In genomic region chr6:154932562-154933027, GRCh38 we compare ENCODE assay signal across 11 cellular contexts.
A peak's percentile ranks its signal among the peaks of the same experiment; 100 is the strongest.
DNase-seq lines count a peak whose midpoint lies in the region; ATAC-seq, FAIRE-seq and TF ChIP-seq lines count a peak whose summit lies in the region.
"Had no signal": no experiment of that assay in that cellular context is flagged by ENCODE, and none has a peak within 500 bp of the region (broad histone marks: within the 10 kb centered on the region; RNA-seq: fewer than 3 reads in every experiment).

No MANE protein-coding gene starts in this region.

- POLR2A ChIA-PET in MCF 10A (lab: Yijun Ruan, JAX) = interaction anchor here (0.8 to 6.7 kb wide), 5 partner anchors 94 to 257 kb away, joined by 3 to 40 read pairs (median 3); no protein-coding TSS in a partner anchor
- POLR2A ChIA-PET in activated CD4-positive, alpha-beta T cell treated with anti-CD3 and anti-CD28 coated beads for 36 hours (lab: Charles Lee) = no interaction called here

- DNase-seq in MCF 10A (ENCODE audit: unreplicated experiment) = peak; percentile 74
- no peak for DNase-seq in breast epithelium (ENCODE audit: low spot score in 2 of 2)
- DNase-seq in fibroblast of villous mesenchyme (ENCODE audit: low read depth) = peak; percentile 89
- DNase-seq in urothelium cell line (ENCODE audit: low spot score) = peak; percentile 86
- no peak for DNase-seq in activated CD4-positive, alpha-beta T cell treated with anti-CD3 and anti-CD28 coated beads for 36 hours
- DNase-seq: activated CD4-positive, alpha-beta memory T cell treated with anti-CD3 and anti-CD28 coated beads for 36 hours; aorta had no signal

- no peak for FAIRE-seq in urothelium cell line (lab: Jason Lieb, UNC)

- intact Hi-C loops in MCF 10A (cut with micrococcal nuclease) (no loop called here), breast epithelium (cut with DNase I; ENCODE audit: low total_unique reads) (no loop called here)
- intact Hi-C loops in activated CD4-positive, alpha-beta T cell treated with anti-CD3 and anti-CD28 coated beads for 36 hours (cut with DNase I, micrococcal nuclease) = no loop called here

- peak overlapping the region; percentile 71 for H3K27ac Mint-ChIP-seq in MCF 10A (ENCODE audit: low read depth, unreplicated experiment)
- H3K27ac Mint-ChIP-seq in activated CD4-positive, alpha-beta T cell treated with anti-CD3 and anti-CD28 coated beads for 36 hours = no peak overlapping the region
- H3K27ac Mint-ChIP-seq: activated CD4-positive, alpha-beta memory T cell treated with anti-CD3 and anti-CD28 coated beads for 36 hours had no signal

- CTCF ChIA-PET in MCF 10A (lab: Yijun Ruan, JAX) = interaction anchor here (1.5 to 6.9 kb wide), 3 partner anchors 239 to 316 kb away, joined by 8 to 93 read pairs (median 61); no protein-coding TSS in a partner anchor
- CTCF ChIA-PET in activated CD4-positive, alpha-beta T cell treated with anti-CD3 and anti-CD28 coated beads for 36 hours (lab: Charles Lee) = interaction anchor here (0.5 to 1.6 kb wide), 2 partner anchors 11 to 15 kb away, joined by 3 to 6 read pairs; no protein-coding TSS in a partner anchor

- ATAC-seq in SK-N-SH treated with all-trans-retinoic acid at 6 μM for 48 hours (peak; percentile 85), HG03039 (IDR thresholded peaks at IDR 0.05; ENCODE audit: unreplicated experiment) (no peak), GM21447 (IDR thresholded peaks at IDR 0.05; ENCODE audit: unreplicated experiment) (no peak)
- no peak for ATAC-seq in activated CD4-positive, alpha-beta T cell treated with anti-CD3 and anti-CD28 coated beads for 36 hours

- peaks cover 24% of the 10 kb centered on the region for H3K4me1 Mint-ChIP-seq in MCF 10A (ENCODE audit: insufficient read depth, unreplicated experiment)
- peaks cover 12% of the 10 kb centered on the region for H3K4me1 Mint-ChIP-seq in activated CD4-positive, alpha-beta T cell treated with anti-CD3 and anti-CD28 coated beads for 36 hours

- BruUV-seq in MCF 10A (replicated peaks; lab: Mats Ljungman, UMichigan) = no TSS peak

- H3K27me3 ChIP-seq in breast epithelium = no peaks in the 10 kb centered on the region

- H3K27me3 Mint-ChIP-seq in MCF 10A (ENCODE audit: insufficient read depth, unreplicated experiment) = no peaks in the 10 kb centered on the region
- H3K27me3 Mint-ChIP-seq in activated CD4-positive, alpha-beta T cell treated with anti-CD3 and anti-CD28 coated beads for 36 hours = no peaks in the 10 kb centered on the region
- H3K27me3 Mint-ChIP-seq: activated CD4-positive, alpha-beta memory T cell treated with anti-CD3 and anti-CD28 coated beads for 36 hours had no signal

- H3K36me3 Mint-ChIP-seq in MCF 10A (ENCODE audit: insufficient read depth, unreplicated experiment) = no peaks in the 10 kb centered on the region
- no peaks in the 10 kb centered on the region for H3K36me3 Mint-ChIP-seq in activated CD4-positive, alpha-beta T cell treated with anti-CD3 and anti-CD28 coated beads for 36 hours (ENCODE audit: low read depth)
- H3K36me3 Mint-ChIP-seq: activated CD4-positive, alpha-beta memory T cell treated with anti-CD3 and anti-CD28 coated beads for 36 hours had no signal

- peaks cover 7 to 9% of the 10 kb centered on the region in 2 donors for H3K4me1 ChIP-seq in breast epithelium

- TF ChIP-seq CTCF in MCF 10A (IDR thresholded peaks at IDR 0.05; ENCODE audit: unreplicated experiment) (no peak), breast epithelium (IDR thresholded peaks at IDR 0.05) (no peak), fibroblast of villous mesenchyme (IDR thresholded peaks at IDR 0.05; ENCODE audit: insufficient read depth, low read depth, low read length) (no peak)

- TF ChIP-seq POLR2A in breast epithelium (IDR thresholded peaks at IDR 0.05) = no peak

- H3K4me3 ChIP-seq in breast epithelium = no peak overlapping the region
- H3K4me3 ChIP-seq in fibroblast of villous mesenchyme (ENCODE audit: low read depth, low read length) = peak overlapping the region; percentile 22

- no peaks in the 10 kb centered on the region for H3K9me3 Mint-ChIP-seq in MCF 10A (ENCODE audit: unreplicated experiment)
- no peaks in the 10 kb centered on the region for H3K9me3 Mint-ChIP-seq in activated CD4-positive, alpha-beta T cell treated with anti-CD3 and anti-CD28 coated beads for 36 hours (ENCODE audit: low read depth)
- H3K9me3 Mint-ChIP-seq: activated CD4-positive, alpha-beta memory T cell treated with anti-CD3 and anti-CD28 coated beads for 36 hours had no signal

- no peaks in the 10 kb centered on the region for H3K36me3 ChIP-seq in breast epithelium

- no peaks in the 10 kb centered on the region for H3K9me3 ChIP-seq in breast epithelium

- H3K27ac ChIP-seq in breast epithelium = peak overlapping the region in 1 of 2 donors; percentile 26
- H3K27ac ChIP-seq: 22Rv1 had no signal

- no peak overlapping the region for H3K4me3 Mint-ChIP-seq in MCF 10A (ENCODE audit: unreplicated experiment)
- no peak overlapping the region for H3K4me3 Mint-ChIP-seq in activated CD4-positive, alpha-beta T cell treated with anti-CD3 and anti-CD28 coated beads for 36 hours
- H3K4me3 Mint-ChIP-seq: activated CD4-positive, alpha-beta memory T cell treated with anti-CD3 and anti-CD28 coated beads for 36 hours had no signal

TF ChIP-seq in SK-N-SH treated with all-trans-retinoic acid at 6 μM for 48 hours, 23 proteins besides CTCF, POLR2A, EP300 and RAD21:
- TF ChIP-seq ZNF70 (CRISPR knock-in tag; IDR thresholded peaks at IDR 0.05) (peak; percentile 94), TCF4 (CRISPR knock-in tag; IDR thresholded peaks at IDR 0.05; ENCODE audit: borderline replicate concordance) (peak; percentile 18; the same call in 1 of the 2 replicates), ZNF8 (CRISPR knock-in tag; IDR thresholded peaks at IDR 0.05) (0 out of 2 replicates have a peak, but pooled peaks have one; percentile 8), PATZ1 (CRISPR knock-in tag; IDR thresholded peaks at IDR 0.05; ENCODE audit: borderline replicate concordance) (no peak)

Comparison
In these comparisons a context has a peak if more than half of its experiments do, and no peak if none do; other contexts are left out.
1. DNase-seq: peak in MCF 10A (single experiment), fibroblast of villous mesenchyme (single experiment) and urothelium cell line (single experiment); none in breast epithelium (0 of 2) and activated CD4-positive, alpha-beta T cell treated with anti-CD3 and anti-CD28 coated beads for 36 hours (single experiment).